Comparison of ENCODE assay signal across 1 cellular context in the genomic region with DNA sequence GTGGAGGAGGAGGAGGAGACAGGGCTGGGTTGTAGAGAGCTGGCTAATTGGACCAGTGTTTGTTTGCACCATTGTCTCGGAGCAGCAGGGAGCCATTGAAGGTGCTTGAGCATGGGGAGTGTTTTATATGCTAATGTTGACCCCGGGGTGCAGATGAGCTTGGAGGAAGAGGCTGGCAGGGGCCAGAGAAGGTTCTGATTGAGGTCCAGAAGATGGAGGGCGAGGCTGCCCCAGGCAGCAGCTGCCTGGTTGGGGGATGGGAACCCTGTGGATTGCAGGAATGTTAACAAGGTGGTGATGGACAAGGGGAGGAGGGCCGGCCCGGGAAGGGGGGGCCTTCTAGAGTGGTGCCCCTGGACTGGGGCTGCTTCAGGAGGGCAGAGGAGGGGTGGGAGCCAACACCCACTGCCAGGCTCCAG.
TF ChIP-seq lines count a peak whose summit lies in the region.

No MANE protein-coding gene starts in this region.

TF ChIP-seq in HepG2, 621 proteins besides CTCF, POLR2A, EP300 and RAD21:
- no peak for TF ChIP-seq MBNL3 (CRISPR knock-in tag; conservative IDR thresholded peaks at IDR 0.05)
